11 cellular contexts compared by ENCODE assay signal in the genomic region with DNA sequence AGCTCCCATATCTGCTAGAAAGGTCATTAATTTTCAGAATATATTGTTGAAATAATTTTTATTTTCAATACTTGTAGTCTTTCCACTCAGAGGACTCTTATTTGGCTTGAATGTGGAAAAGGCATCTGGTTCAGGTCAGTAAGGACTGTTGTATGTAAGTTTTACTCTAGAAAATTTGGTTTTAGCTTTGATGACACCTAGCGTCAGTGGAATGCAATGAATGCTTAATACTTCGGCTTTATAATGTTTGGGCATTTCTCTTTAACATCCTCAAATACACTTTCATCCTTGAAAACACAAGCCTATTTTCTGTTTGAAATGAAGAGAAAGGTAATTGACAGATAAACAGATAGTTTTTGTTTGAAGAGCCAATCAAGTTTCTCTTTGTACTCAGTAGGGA.
DNase-seq lines count a peak whose midpoint lies in the region; ATAC-seq and TF ChIP-seq lines count a peak whose summit lies in the region.
"Had no signal": no experiment of that assay in that cellular context is flagged by ENCODE, and none has a peak within 500 bp of the region (broad histone marks: within the 10 kb centered on the region; RNA-seq: fewer than 3 reads in every experiment).

No MANE protein-coding gene starts in this region.

- POLR2A ChIA-PET in HEK293 (lab: Yijun Ruan, JAX), result no interaction called here

- H3K4me3 ChIP-seq in HEK293 (ENCODE audit: low read depth, low read length), result no peak overlapping the region
- no peak overlapping the region for H3K4me3 ChIP-seq in astrocyte of the cerebellum (ENCODE audit: low read depth, low read length)
- H3K4me3 ChIP-seq in right atrium auricular region, result no peak overlapping the region

- peak; percentile 3 for DNase-seq in astrocyte of the cerebellum (ENCODE audit: low read depth)
- no peak for DNase-seq in right atrium auricular region (ENCODE audit: low spot score)
- peak; percentile 69 for DNase-seq in superior temporal gyrus (ENCODE audit: extremely low spot score)
- DNase-seq in DMS53 (lab: John Stamatoyannopoulos, UW), result no peak
- no peak for DNase-seq in activated naive CD4-positive, alpha-beta T cell treated with anti-CD3 and anti-CD28 coated beads, Interleukin-2, amount 50 U/mL, for 16 hours
- DNase-seq: hypothalamus; NCI-H1092 treated with DMSO at 0.1 percent for 48 hours; stimulated activated naive CD4-positive, alpha-beta T cell; T-helper 17 cell had no signal

- in situ Hi-C loops in astrocyte of the cerebellum (cut with HindIII; ENCODE audit: low sequenced_read_pairs), result no loop called here

- H3K27me3 ChIP-seq in right atrium auricular region, result no peaks in the 10 kb centered on the region

- H3K9me3 ChIP-seq in HEK293 (ENCODE audit: control insufficient read depth, insufficient read depth, low read depth, low read length) (no peaks in the 10 kb centered on the region), right atrium auricular region (no peaks in the 10 kb centered on the region)

- H3K4me1 ChIP-seq in HEK293 (ENCODE audit: control insufficient read depth, insufficient read depth, low read length) (no peaks in the 10 kb centered on the region), right atrium auricular region (peaks cover 0 to 18% of the 10 kb centered on the region in 2 donors)

- CTCF ChIA-PET in HEK293 (lab: Yijun Ruan, JAX), result interaction anchor here (2.0 kb wide), 1 partner anchor 9 kb away, joined by 7 read pairs; no protein-coding TSS in a partner anchor

- TF ChIP-seq CTCF in HEK293 (tag by site-specific recombination; IDR thresholded peaks at IDR 0.05) (no peak), astrocyte of the cerebellum (IDR thresholded peaks at IDR 0.05; ENCODE audit: low read depth, low read length, missing control alignments) (peak; percentile 24), right atrium auricular region (IDR thresholded peaks at IDR 0.05) (peak; percentile 20 to 48)

- no peak overlapping the region for H3K27ac ChIP-seq in HEK293 (ENCODE audit: extremely low read depth, low read depth, low read length)
- H3K27ac ChIP-seq in right atrium auricular region, result no peak overlapping the region

- no peak for ATAC-seq in GM18502 (IDR thresholded peaks at IDR 0.05; ENCODE audit: poor library complexity, unreplicated experiment)
- ATAC-seq: T-helper 17 cell had no signal

- H3K36me3 ChIP-seq in HEK293 (ENCODE audit: control insufficient read depth in 2 of 2, insufficient read depth in 1 of 2, low read length in 2 of 2), result peaks cover 6 to 12% of the 10 kb centered on the region in 2 experiments
- H3K36me3 ChIP-seq in right atrium auricular region, result peaks cover 12% of the 10 kb centered on the region

TF ChIP-seq in HEK293, 187 proteins besides CTCF, POLR2A, EP300 and RAD21:
- TF ChIP-seq ZNF654 (tag by site-specific recombination; IDR thresholded peaks at IDR 0.05; ENCODE audit: low read depth) (peak; percentile 25), ZNF707 (tag by site-specific recombination; IDR thresholded peaks at IDR 0.05) (no peak), ZXDB (tag by site-specific recombination; IDR thresholded peaks at IDR 0.05) (no peak), ZNF830 (tag by site-specific recombination; IDR thresholded peaks at IDR 0.05; ENCODE audit: low read depth) (no peak)
TF ChIP-seq in HEK293: peak in this region for 1.

Comparison
In these comparisons a context has a peak if more than half of its experiments do, and no peak if none do; other contexts are left out.
1. DNase-seq: peak in astrocyte of the cerebellum (single experiment) and superior temporal gyrus (single experiment); none in right atrium auricular region (single experiment), DMS53 (single experiment) and activated naive CD4-positive, alpha-beta T cell treated with anti-CD3 and anti-CD28 coated beads, Interleukin-2, amount 50 U/mL, for 16 hours (single experiment).